ENCODE assay signal across 7 cellular contexts in the genomic region with DNA sequence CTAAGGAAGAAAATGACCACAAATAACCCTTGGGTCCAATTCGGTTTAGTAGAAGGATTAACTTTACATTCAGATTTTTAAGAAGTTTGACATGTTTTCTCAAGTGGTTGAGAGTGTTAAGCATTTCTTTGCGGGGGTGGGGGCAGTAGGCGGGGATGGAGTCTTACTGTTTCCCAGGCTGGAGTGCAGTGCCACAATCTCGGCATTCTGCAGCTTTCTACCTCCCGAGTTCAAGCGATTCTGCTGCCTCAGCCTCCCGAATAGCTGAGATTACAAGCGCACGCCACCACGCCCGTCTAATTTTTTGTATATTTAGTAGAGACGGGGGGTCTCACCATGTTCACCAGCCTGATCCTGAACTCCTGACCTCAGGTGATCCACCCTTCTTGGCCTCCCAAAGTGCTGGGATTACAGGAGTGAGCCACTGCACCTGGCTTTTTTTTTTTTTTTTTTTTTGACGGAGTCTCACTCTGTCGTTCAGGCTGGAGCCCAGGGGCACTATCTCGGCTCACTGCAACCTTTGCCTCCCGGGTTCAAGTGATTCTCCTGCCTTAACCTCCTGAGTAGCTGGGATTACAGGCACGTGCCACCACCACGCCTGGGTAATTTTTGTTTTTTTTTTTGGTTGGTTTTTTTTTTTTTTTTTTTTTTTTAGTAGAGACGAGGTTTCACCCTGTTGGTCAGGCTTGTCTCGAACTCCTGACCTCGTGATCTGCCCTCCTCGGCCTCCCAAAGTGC. TPM values are rescaled to one million over a fixed set of nuclear protein-coding genes. Genes with fewer than 3 reads are reported as not detected.
A peak's percentile ranks its signal among the peaks of the same experiment; 100 is the strongest.
DNase-seq lines count a peak whose midpoint lies in the region; ATAC-seq and TF ChIP-seq lines count a peak whose summit lies in the region.
"Not testable (repeated sequence)": the region's sequence is repeated elsewhere in the genome, so short reads cannot be mapped to it uniquely, and the experiment has no call there.

No MANE protein-coding gene starts in this region.

- H3K27me3 ChIP-seq in CD4-positive, CD25-positive, alpha-beta regulatory T cell (ENCODE audit: control insufficient read depth, insufficient read depth, low read length); hepatocyte; trophoblast cell (ENCODE audit: insufficient read depth, low read length); subcutaneous abdominal adipose tissue (ENCODE audit: control insufficient read depth in 5 of 5, insufficient read depth in 4 of 5, low read length in 5 of 5): not testable (repeated sequence)

- peak overlapping the region; percentile 43 for H3K4me3 ChIP-seq in CD4-positive, CD25-positive, alpha-beta regulatory T cell (ENCODE audit: low read depth, low read length)
- H3K4me3 ChIP-seq in OCI-LY7 (ENCODE audit: low read depth, low read length, poor library complexity, severe bottlenecking); hepatocyte; trophoblast cell (ENCODE audit: low read depth, low read length); subcutaneous abdominal adipose tissue (ENCODE audit: low read depth in 1 of 5, low read length in 5 of 5): not testable (repeated sequence)

- not testable (repeated sequence) for H2AFZ ChIP-seq in OCI-LY7 (ENCODE audit: low read length); hepatocyte; trophoblast cell (ENCODE audit: insufficient read depth, low read length, poor library complexity)

- CTCF ChIA-PET in OCI-LY7 (lab: Charles Lee; ENCODE audit: unreplicated experiment) = not testable (repeated sequence)

- not testable (repeated sequence) for DNase-seq in CD4-positive, CD25-positive, alpha-beta regulatory T cell; OCI-LY7 (ENCODE audit: low spot score); chondrocyte (ENCODE audit: low spot score); hepatocyte (ENCODE audit: low spot score); naive thymus-derived CD8-positive, alpha-beta T cell
- peak in 1 of 2 donors; percentile 48 for DNase-seq in trophoblast cell

- H3K79me1 ChIP-seq in trophoblast cell (ENCODE audit: low read length) = not testable (repeated sequence)

- intact Hi-C loops in OCI-LY7 (cut with micrococcal nuclease; ENCODE audit: unreplicated experiment) = not testable (repeated sequence)

- H3K9ac ChIP-seq in trophoblast cell (ENCODE audit: low read length); subcutaneous abdominal adipose tissue (ENCODE audit: low read length in 5 of 5): not testable (repeated sequence)

- peaks cover 19 to 82% (median 53%) of the 10 kb centered on the region in 4 donors for H3K4me1 Mint-ChIP-seq in CD4-positive, CD25-positive, alpha-beta regulatory T cell
- peaks cover 63% of the 10 kb centered on the region for H3K4me1 Mint-ChIP-seq in chondrocyte (ENCODE audit: low read depth)
- peaks cover 13 to 88% (median 73%) of the 10 kb centered on the region in 4 donors for H3K4me1 Mint-ChIP-seq in naive thymus-derived CD8-positive, alpha-beta T cell

- not testable (repeated sequence) for H3K36me3 ChIP-seq in CD4-positive, CD25-positive, alpha-beta regulatory T cell (ENCODE audit: control insufficient read depth, insufficient read depth, low read length); hepatocyte (replicated peaks; ENCODE audit: insufficient read depth, low read depth); subcutaneous abdominal adipose tissue (ENCODE audit: control insufficient read depth in 5 of 5, insufficient read depth in 5 of 5, low read length in 5 of 5)
- H3K36me3 ChIP-seq in OCI-LY7 (ENCODE audit: insufficient read depth, low read length) (peaks cover 78% of the 10 kb centered on the region), trophoblast cell (ENCODE audit: control insufficient read depth in 1 of 2, insufficient read depth in 2 of 2, low read length in 2 of 2) (peaks cover 9 to 14% of the 10 kb centered on the region in 2 experiments)

- not testable (repeated sequence) for H3K9me2 ChIP-seq in OCI-LY7 (ENCODE audit: insufficient read depth, low read length); hepatocyte (replicated peaks; ENCODE audit: insufficient read depth)

- H3K27ac Mint-ChIP-seq in CD4-positive, CD25-positive, alpha-beta regulatory T cell = peak overlapping the region in 2 of 3 donors; percentile 48 to 76
- peak overlapping the region; percentile 17 for H3K27ac Mint-ChIP-seq in chondrocyte (ENCODE audit: unreplicated experiment)
- peak overlapping the region in 8 of 10 donors; percentile 2 to 43 (median 27) for H3K27ac Mint-ChIP-seq in naive thymus-derived CD8-positive, alpha-beta T cell

- H4K12ac ChIP-seq in trophoblast cell (ENCODE audit: low read depth, low read length) = not testable (repeated sequence)

- not testable (repeated sequence) for H2BK120ac ChIP-seq in trophoblast cell (ENCODE audit: insufficient read depth, low read length, poor library complexity)

- BruUV-seq in OCI-LY7 (replicated peaks; lab: Mats Ljungman, UMichigan) = not testable (repeated sequence)

- not testable (repeated sequence) for H3K14ac ChIP-seq in trophoblast cell (ENCODE audit: low read length)

- H3K4ac ChIP-seq in trophoblast cell (ENCODE audit: low read depth, low read length) = peak overlapping the region; percentile 93

- H2BK5ac ChIP-seq in trophoblast cell (ENCODE audit: low read depth, low read length, poor library complexity) = not testable (repeated sequence)

- not testable (repeated sequence) for H3K36me3 Mint-ChIP-seq in CD4-positive, CD25-positive, alpha-beta regulatory T cell; chondrocyte (ENCODE audit: low read depth)
- H3K36me3 Mint-ChIP-seq in naive thymus-derived CD8-positive, alpha-beta T cell = peaks cover 0 to 31% (median 0%) of the 10 kb centered on the region in 3 donors

- H4K8ac ChIP-seq in trophoblast cell (ENCODE audit: low read depth, low read length) = not testable (repeated sequence)

- not testable (repeated sequence) for H3K9me3 Mint-ChIP-seq in CD4-positive, CD25-positive, alpha-beta regulatory T cell; chondrocyte (ENCODE audit: low read depth); naive thymus-derived CD8-positive, alpha-beta T cell

- POLR2A ChIA-PET in OCI-LY7 (lab: Charles Lee) = interaction anchor here (0.8 kb wide), 1 partner anchor 22 kb away, joined by 4 read pairs; no protein-coding TSS in a partner anchor
- POLR2A ChIA-PET in naive thymus-derived CD8-positive, alpha-beta T cell (lab: Charles Lee) = not testable (repeated sequence)

- ATAC-seq in CD4-positive, CD25-positive, alpha-beta regulatory T cell (ENCODE audit: low read depth in 2 of 2); naive thymus-derived CD8-positive, alpha-beta T cell: not testable (repeated sequence)

- not testable (repeated sequence) for H3K27me3 Mint-ChIP-seq in CD4-positive, CD25-positive, alpha-beta regulatory T cell; chondrocyte (ENCODE audit: low read depth); naive thymus-derived CD8-positive, alpha-beta T cell

- H3K4me2 ChIP-seq in OCI-LY7 (ENCODE audit: low read length) (0 out of 2 replicates have a peak overlapping the region, but pooled peaks have one; percentile 1), hepatocyte (peak overlapping the region; percentile 47)
- H3K4me2 ChIP-seq in trophoblast cell (ENCODE audit: low read length) = not testable (repeated sequence)

- H3K79me2 ChIP-seq in OCI-LY7 (ENCODE audit: insufficient read depth, low read depth, low read length) (peaks cover 100% of the 10 kb centered on the region), hepatocyte (peaks cover 100% of the 10 kb centered on the region), trophoblast cell (ENCODE audit: control insufficient read depth, insufficient read depth, low read length, poor library complexity) (peaks cover 58% of the 10 kb centered on the region)

- H3K4me3 Mint-ChIP-seq in CD4-positive, CD25-positive, alpha-beta regulatory T cell = peak overlapping the region in 2 of 4 donors; percentile 15 to 56
- not testable (repeated sequence) for H3K4me3 Mint-ChIP-seq in chondrocyte (ENCODE audit: unreplicated experiment)
- H3K4me3 Mint-ChIP-seq in naive thymus-derived CD8-positive, alpha-beta T cell = peak overlapping the region in 5 of 10 donors; percentile 5 to 26 (median 18)

- H2AK5ac ChIP-seq in trophoblast cell (ENCODE audit: low read length) = not testable (repeated sequence)

- H3K23ac ChIP-seq in trophoblast cell (ENCODE audit: low read length) = not testable (repeated sequence)

- not testable (repeated sequence) for H3K27ac ChIP-seq in CD4-positive, CD25-positive, alpha-beta regulatory T cell (ENCODE audit: insufficient read depth, low read length, poor library complexity, severe bottlenecking); OCI-LY7 (ENCODE audit: low read depth, low read length, poor library complexity, severe bottlenecking); trophoblast cell (ENCODE audit: low read depth, low read length)
- peak overlapping the region; percentile 16 for H3K27ac ChIP-seq in hepatocyte
- H3K27ac ChIP-seq in subcutaneous abdominal adipose tissue (ENCODE audit: low read depth, low read length) = peak overlapping the region; percentile 79

- not testable (repeated sequence) for H2BK12ac ChIP-seq in trophoblast cell (ENCODE audit: low read length)

- 77% methylated on average over 19 of the region's 22 CpGs for WGBS in hepatocyte (ENCODE audit: low lambda C conversion rate, missing lambda C conversion rate)
- no CpG with 5 or more reads among the region's 22 CpGs for WGBS in trophoblast cell (ENCODE audit: extremely low coverage, insufficient coverage, insufficient read length)

- H3K4me1 ChIP-seq in CD4-positive, CD25-positive, alpha-beta regulatory T cell (ENCODE audit: control insufficient read depth, insufficient read depth, low read length, poor library complexity, severe bottlenecking) = peaks cover 59% of the 10 kb centered on the region
- H3K4me1 ChIP-seq in OCI-LY7 (ENCODE audit: insufficient read depth, low read length, poor library complexity, severe bottlenecking) (peaks cover 66% of the 10 kb centered on the region), hepatocyte (ENCODE audit: insufficient read depth) (peaks cover 38% of the 10 kb centered on the region), trophoblast cell (ENCODE audit: control insufficient read depth in 1 of 2, insufficient read depth in 2 of 2, low read length in 2 of 2) (peaks cover 12 to 15% of the 10 kb centered on the region in 2 experiments), subcutaneous abdominal adipose tissue (ENCODE audit: control insufficient read depth in 5 of 5, insufficient read depth in 5 of 5, low read length in 5 of 5) (peaks cover 0 to 82% (median 69%) of the 10 kb centered on the region in 5 donors)

- H3K18ac ChIP-seq in trophoblast cell (ENCODE audit: low read length) = not testable (repeated sequence)

- not testable (repeated sequence) for TF ChIP-seq CTCF in OCI-LY7 (conservative IDR thresholded peaks at IDR 0.05; ENCODE audit: low read length); chondrocyte (IDR thresholded peaks at IDR 0.05); hepatocyte (IDR thresholded peaks at IDR 0.05; ENCODE audit: poor library complexity)

- H4K91ac ChIP-seq in trophoblast cell (ENCODE audit: low read depth, low read length) = not testable (repeated sequence)

- not testable (repeated sequence) for H3K9me3 ChIP-seq in CD4-positive, CD25-positive, alpha-beta regulatory T cell (ENCODE audit: control insufficient read depth in 2 of 2, low read length in 2 of 2); OCI-LY7 (ENCODE audit: low read length); hepatocyte (ENCODE audit: low read depth); trophoblast cell (ENCODE audit: insufficient read depth, low read depth, low read length); subcutaneous abdominal adipose tissue (ENCODE audit: control insufficient read depth in 5 of 5, low read length in 5 of 5)

- H4K20me1 ChIP-seq in OCI-LY7 (ENCODE audit: insufficient read depth, low read length) (peaks cover 47% of the 10 kb centered on the region), hepatocyte (ENCODE audit: insufficient read depth, poor library complexity, severe bottlenecking) (peaks cover 100% of the 10 kb centered on the region)

RNA-seq across cellular contexts. Expression of gene YWHAE, which starts 12.4 kb away (rescaled TPM):
- 136 TPM for total RNA-seq in CD4-positive, CD25-positive, alpha-beta regulatory T cell
- polyA plus RNA-seq in CD4-positive, CD25-positive, alpha-beta regulatory T cell = 10 to 100 TPM; 68.6 to 92.5 (median 82.5) TPM
- 267 and 467 TPM in 2 replicates for total RNA-seq in OCI-LY7 (2014; rRNA removed; shearing (Covaris generic))
- 646 and 654 TPM in 2 replicates for total RNA-seq in OCI-LY7 (2022)
- 362 to 407 TPM (median 372 TPM) in 3 replicates for total RNA-seq in chondrocyte
- total RNA-seq in hepatocyte = 566 and 611 TPM in 2 replicates
- polyA plus RNA-seq in hepatocyte = 339 and 374 TPM in 2 replicates
- total RNA-seq in naive thymus-derived CD8-positive, alpha-beta T cell = 100 to 1,000 TPM; 114 to 122 TPM
- polyA plus RNA-seq in naive thymus-derived CD8-positive, alpha-beta T cell = 10 to 100 TPM; 28.3 to 34.2 (median 34.0) TPM
- polyA plus RNA-seq in trophoblast cell (2013) = 619 and 645 TPM in 2 replicates
